In genomic region chr18:12656671-12657047, GRCh38 we compare ENCODE assay signal across 8 cellular contexts. TPM values are rescaled to one million over a fixed set of nuclear protein-coding genes. Genes with fewer than 3 reads are reported as not detected.
DNase-seq lines count a peak whose midpoint lies in the region; ATAC-seq and TF ChIP-seq lines count a peak whose summit lies in the region.

No MANE protein-coding gene starts in this region.

- no peak for TF ChIP-seq EP300 in transverse colon (IDR thresholded peaks at IDR 0.05; ENCODE audit: low read depth)

- H3K36me3 ChIP-seq in A673 (ENCODE audit: insufficient read depth, low read length, poor library complexity, severe bottlenecking) (no peaks in the 10 kb centered on the region), right lobe of liver (no peaks in the 10 kb centered on the region), transverse colon (no peaks in the 10 kb centered on the region)

- TF ChIP-seq CTCF in A673 (conservative IDR thresholded peaks at IDR 0.05; ENCODE audit: low read depth, low read length) (no peak), HFF-Myc (IDR thresholded peaks at IDR 0.05; ENCODE audit: low read depth, low read length, missing control alignments) (no peak), astrocyte of the cerebellum (IDR thresholded peaks at IDR 0.05; ENCODE audit: low read depth, low read length, missing control alignments) (no peak), right lobe of liver (IDR thresholded peaks at IDR 0.05) (no peak), transverse colon (IDR thresholded peaks at IDR 0.05) (no peak)

- POLR2A ChIA-PET in A673 (lab: Charles Lee; ENCODE audit: low non-redundant PET) = no interaction called here

- 23% methylated on average over 7 of the region's 7 CpGs for WGBS in right lobe of liver (ENCODE audit: insufficient coverage, low coverage, low lambda C conversion rate, missing lambda C conversion rate)
- 5% methylated on average over 3 to 7 of the region's 7 CpGs for WGBS in transverse colon (ENCODE audit: low coverage in 1 of 2), 2 donors

- BruUV-seq in A673 (replicated peaks; lab: Mats Ljungman, UMichigan) = no TSS peak

- no peak for DNase-seq in A673 (ENCODE audit: low spot score)
- DNase-seq in HFF-Myc (ENCODE audit: extremely low read depth, low read depth) = no peak
- DNase-seq in astrocyte of the cerebellum (ENCODE audit: low read depth) = no peak
- no peak for DNase-seq in right lobe of liver
- no peak for DNase-seq in transverse colon
- no peak for DNase-seq in HT-29 (ENCODE audit: low spot score)
- no peak for DNase-seq in H4 (ENCODE audit: low spot score)
- DNase-seq in epidermal melanocyte (ENCODE audit: insufficient read length, low spot score) = no peak

- H3K4me3 ChIP-seq in A673 (ENCODE audit: low read depth, low read length, poor library complexity, severe bottlenecking) (peak overlapping the region; percentile 68), HFF-Myc (replicated peaks; ENCODE audit: low read depth, low read length) (peak overlapping the region; percentile 77), astrocyte of the cerebellum (ENCODE audit: low read depth, low read length) (peak overlapping the region; percentile 64), right lobe of liver (peak overlapping the region; percentile 56 to 74 (median 60)), transverse colon (peak overlapping the region; percentile 62 to 72 (median 68))

- no peak for TF ChIP-seq POLR2A in right lobe of liver (IDR thresholded peaks at IDR 0.05)
- TF ChIP-seq POLR2A in transverse colon (IDR thresholded peaks at IDR 0.05) = no peak

- in situ Hi-C loops in astrocyte of the cerebellum (cut with HindIII; ENCODE audit: low sequenced_read_pairs) (no loop called here), transverse colon (cut with MboI; ENCODE audit: low pct_ligation_motif_present in 1 of 4, low pct_unique_long_range_greater_than_20kb in 1 of 4, low sequenced_read_pairs in 3 of 4) (loop anchor here in 1 of 4 donors (10.0 kb wide), 1 partner anchor 262 kb away; no protein-coding TSS in a partner anchor)

- H3K9me3 ChIP-seq in A673 (ENCODE audit: low read depth, low read length, poor library complexity, severe bottlenecking) = no peaks in the 10 kb centered on the region
- no peaks in the 10 kb centered on the region for H3K9me3 ChIP-seq in right lobe of liver
- no peaks in the 10 kb centered on the region for H3K9me3 ChIP-seq in transverse colon

- peaks cover 24% of the 10 kb centered on the region for H3K4me1 ChIP-seq in A673 (ENCODE audit: insufficient read depth, low read length, poor library complexity, severe bottlenecking)
- peaks cover 0 to 5% (median 0%) of the 10 kb centered on the region in 4 donors for H3K4me1 ChIP-seq in right lobe of liver
- peaks cover 0 to 22% (median 12%) of the 10 kb centered on the region in 4 donors for H3K4me1 ChIP-seq in transverse colon

- peak overlapping the region; percentile 72 for H3K27ac ChIP-seq in A673 (ENCODE audit: low read depth, low read length, poor library complexity, severe bottlenecking)
- peak overlapping the region; percentile 67 to 91 (median 83) for H3K27ac ChIP-seq in right lobe of liver
- peak overlapping the region; percentile 88 to 94 (median 93) for H3K27ac ChIP-seq in transverse colon

- H3K27me3 ChIP-seq in A673 (replicated peaks; ENCODE audit: insufficient read depth, low read depth, low read length, poor library complexity) = no peaks in the 10 kb centered on the region
- peaks cover 0 to 11% of the 10 kb centered on the region in 2 donors for H3K27me3 ChIP-seq in right lobe of liver
- peaks cover 15% of the 10 kb centered on the region for H3K27me3 ChIP-seq in transverse colon

- ATAC-seq in right lobe of liver = no peak

- intact Hi-C loops in A673 (cut with micrococcal nuclease; ENCODE audit: unreplicated experiment) = no loop called here
- intact Hi-C loops in right lobe of liver (cut with DNase I) = no loop called here
- intact Hi-C loops in transverse colon (cut with DNase I; ENCODE audit: low total_unique reads) = no loop called here

- CTCF ChIA-PET in A673 (lab: Charles Lee) = no interaction called here

RNA-seq across cellular contexts. Expression of gene SPIRE1, which starts 1.2 kb away (rescaled TPM):
- total RNA-seq in A673 (2021) (18.1 and 18.4 TPM in 2 replicates), right lobe of liver (10 to 100 TPM in 3 of 6 experiments, 1 to 10 TPM in 3; 2.2 to 19.1 (median 7.9) TPM), transverse colon (1 to 10 TPM; 6.0 to 7.8 (median 6.8) TPM)
- 2.5 and 3.2 TPM in 2 replicates for total RNA-seq in HT-29 (2014; rRNA removed; shearing (Covaris generic))
- 8.9 and 10.7 TPM in 2 replicates for total RNA-seq in H4 (2014; rRNA removed; shearing (Covaris generic))

RNA-seq across cellular contexts. Expression of gene CEP76, which starts 45.9 kb away (rescaled TPM):
- 20.5 and 22.3 TPM in 2 replicates for total RNA-seq in A673 (2021)
- total RNA-seq in right lobe of liver = 1 to 10 TPM; 2.1 to 5.6 (median 3.7) TPM
- total RNA-seq in transverse colon = 10 to 100 TPM in 1 of 4 donors, 1 to 10 TPM in 3; 7.6 to 23.7 (median 9.0) TPM
- total RNA-seq in HT-29 (2014; rRNA removed; shearing (Covaris generic)) = 31.3 and 40.4 TPM in 2 replicates
- total RNA-seq in H4 (2014; rRNA removed; shearing (Covaris generic)) = 12.3 and 13.2 TPM in 2 replicates

RNA-seq across cellular contexts. Expression of gene PSMG2, which starts 46.2 kb away (rescaled TPM):
- total RNA-seq in A673 (2021) = 74.0 and 74.4 TPM in 2 replicates
- 10 to 100 TPM; 27.2 to 37.4 (median 30.7) TPM for total RNA-seq in right lobe of liver
- total RNA-seq in transverse colon = 10 to 100 TPM; 14.7 to 80.4 (median 55.0) TPM
- total RNA-seq in HT-29 (2014; rRNA removed; shearing (Covaris generic)) = 55.7 and 84.8 TPM in 2 replicates
- total RNA-seq in H4 (2014; rRNA removed; shearing (Covaris generic)) = 142 and 149 TPM in 2 replicates
